In the genomic region with DNA sequence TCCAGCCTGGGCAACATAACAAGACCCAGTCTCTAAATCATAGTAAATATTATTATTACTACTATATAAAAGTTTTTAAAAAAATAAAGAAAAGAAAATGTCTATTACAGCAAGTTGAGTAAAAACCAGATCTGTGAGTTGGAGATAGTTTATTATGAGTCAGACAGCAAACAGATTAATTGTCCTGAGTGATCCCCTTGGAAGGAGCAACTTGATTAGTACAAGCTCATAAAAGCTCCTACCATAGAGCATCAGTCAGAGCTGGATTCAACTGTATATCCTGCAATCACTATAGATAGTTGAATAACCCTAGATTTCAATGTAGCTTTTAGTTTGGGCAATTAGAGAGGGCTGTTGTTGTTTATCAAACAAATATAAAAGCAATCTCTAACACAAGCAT, we compare ENCODE assay signal across 24 cellular contexts.
DNase-seq lines count a peak whose midpoint lies in the region; ATAC-seq, FAIRE-seq and TF ChIP-seq lines count a peak whose summit lies in the region.
"Had no signal": no experiment of that assay in that cellular context is flagged by ENCODE, and none has a peak within 500 bp of the region (broad histone marks: within the 10 kb centered on the region; RNA-seq: fewer than 3 reads in every experiment).

No MANE protein-coding gene starts in this region.

- H3K4me3 ChIP-seq in bronchial epithelial cell (ENCODE audit: low read depth, low read length) (no peak overlapping the region), dorsolateral prefrontal cortex (peak overlapping the region in 3 of 59 donors; percentile 6 to 24 (median 11))
- H3K4me3 ChIP-seq: HAP-1 had no signal

- peaks cover 17% of the 10 kb centered on the region for H3K9me3 Mint-ChIP-seq in mesothelial cell of epicardium

- TF ChIP-seq CTCF in bronchial epithelial cell (IDR thresholded peaks at IDR 0.05; ENCODE audit: insufficient read depth, low read length, severe bottlenecking) (no peak), dorsolateral prefrontal cortex (IDR thresholded peaks at IDR 0.05 in 54 of 56, conservative IDR thresholded peaks at IDR 0.05 in 2 of 56; ENCODE audit: low read depth in 1 of 56, partially characterized antibody in 56 of 56) (no peak), mesothelial cell of epicardium (IDR thresholded peaks at IDR 0.05; ENCODE audit: unreplicated experiment) (no peak)

- ATAC-seq in left cardiac atrium, result no peak
- ATAC-seq: HepG2 had no signal

- no peak for FAIRE-seq in bronchial epithelial cell (lab: Jason Lieb, UNC)
- FAIRE-seq: A204.1, GM12892, GM18507, HepG2 had no signal

- DNase-seq in LoVo (ENCODE audit: low spot score) (peak; percentile 12), bronchial epithelial cell (ENCODE audit: low read depth) (peak; percentile 30), dorsolateral prefrontal cortex (no peak), mesothelial cell of epicardium (ENCODE audit: low spot score in 2 of 2, unreplicated experiment in 2 of 2) (no peak), islet precursor cell (no peak), left cardiac atrium (no peak), NCI-H345 (lab: John Stamatoyannopoulos, UW) (no peak)
- DNase-seq: ACHN; BE2C; C1 segment of cervical spinal cord; CD4-positive, CD25-positive, alpha-beta regulatory T cell; CD8-positive, alpha-beta memory T cell; COR-L47; DMS 273 treated with DMSO at 0.1 percent for 48 hours; DMS53; DND-41; GDM1 had no signal

- H3K36me3 ChIP-seq in bronchial epithelial cell (ENCODE audit: control insufficient read depth, insufficient read depth, low read length), result no peaks in the 10 kb centered on the region
- H3K36me3 ChIP-seq: BE2C, HAP-1 had no signal

- H3K27ac ChIP-seq in dorsolateral prefrontal cortex (peak overlapping the region in 41 of 59 donors; percentile 3 to 82 (median 57)), temporal lobe (ENCODE audit: low read depth, low read length) (peak overlapping the region; percentile 40)

- H3K27ac Mint-ChIP-seq in mesothelial cell of epicardium, result no peak overlapping the region
- H3K27ac Mint-ChIP-seq: CD4-positive, CD25-positive, alpha-beta regulatory T cell; IgD-negative memory B cell had no signal

- intact Hi-C loops in dorsolateral prefrontal cortex (cut with DNase I), result no loop called here
- intact Hi-C loops in left cardiac atrium (cut with DNase I), result no loop called here

- H3K27me3 Mint-ChIP-seq in mesothelial cell of epicardium (ENCODE audit: low read depth), result no peaks in the 10 kb centered on the region
- H3K27me3 Mint-ChIP-seq: CD8-positive, alpha-beta memory T cell had no signal

- no peak overlapping the region for H3K4me3 Mint-ChIP-seq in mesothelial cell of epicardium
- H3K4me3 Mint-ChIP-seq: CD4-positive, CD25-positive, alpha-beta regulatory T cell; CD8-positive, alpha-beta memory T cell; IgD-negative memory B cell had no signal

- H3K27me3 ChIP-seq in bronchial epithelial cell (ENCODE audit: control insufficient read depth, insufficient read depth, low read length) (no peaks in the 10 kb centered on the region), dorsolateral prefrontal cortex (no peaks in the 10 kb centered on the region)
- H3K27me3 ChIP-seq: BE2C had no signal

- H3K36me3 Mint-ChIP-seq in mesothelial cell of epicardium, result no peaks in the 10 kb centered on the region
- H3K36me3 Mint-ChIP-seq: IgD-negative memory B cell had no signal

- H3K4me1 Mint-ChIP-seq in mesothelial cell of epicardium, result no peaks in the 10 kb centered on the region

Comparison
In these comparisons a context has a peak if more than half of its experiments do, and no peak if none do; other contexts are left out.
1. DNase-seq: peak in LoVo (single experiment) and bronchial epithelial cell (single experiment); none in dorsolateral prefrontal cortex (0 of 10), mesothelial cell of epicardium (0 of 2), islet precursor cell (single experiment), left cardiac atrium (single experiment) and NCI-H345 (single experiment).